Comparison of ENCODE assay signal across 15 cellular contexts in the genomic region with DNA sequence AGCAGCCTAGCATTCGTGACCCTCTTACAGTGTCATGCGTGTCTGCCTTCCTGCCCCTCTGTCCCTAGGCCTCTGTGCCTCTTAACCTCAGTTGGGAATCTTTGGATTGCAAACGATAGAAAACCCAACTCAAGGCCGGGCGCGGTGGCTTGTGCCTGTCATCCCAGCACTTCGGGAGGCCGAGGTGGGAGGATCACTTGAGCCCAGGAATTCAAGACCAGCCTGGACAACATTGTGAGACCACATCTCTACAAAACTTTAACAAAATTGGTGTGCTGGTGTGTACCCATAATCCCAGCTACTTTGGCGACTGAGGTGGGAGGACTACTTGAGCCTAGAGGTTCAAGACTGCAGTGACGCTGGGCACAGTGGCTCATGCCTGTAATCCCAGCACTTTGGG. TPM values are rescaled to one million over a fixed set of nuclear protein-coding genes. Genes with fewer than 3 reads are reported as not detected.
A peak's percentile ranks its signal among the peaks of the same experiment; 100 is the strongest.
DNase-seq lines count a peak whose midpoint lies in the region; ATAC-seq and TF ChIP-seq lines count a peak whose summit lies in the region.
"Had no signal": no experiment of that assay in that cellular context is flagged by ENCODE, and none has a peak within 500 bp of the region (broad histone marks: within the 10 kb centered on the region; RNA-seq: fewer than 3 reads in every experiment).

No MANE protein-coding gene starts in this region.

- no peaks in the 10 kb centered on the region for H3K9me3 Mint-ChIP-seq in CD4-positive, alpha-beta T cell
- H3K9me3 Mint-ChIP-seq in activated T-helper 2 cell treated with anti-CD3 and anti-CD28 coated beads, Interferon-gamma antibody, Interleukin-2, Interleukin-4, amounts not matched to agents 10 μg/mL and 5 μg/mL and 100 μg/mL, durations not matched to agents 14 hours and 24 hours and 36 hours = no peaks in the 10 kb centered on the region
- H3K9me3 Mint-ChIP-seq in naive thymus-derived CD8-positive, alpha-beta T cell = no peaks in the 10 kb centered on the region

- CTCF ChIA-PET in CD4-positive, alpha-beta T cell (lab: Charles Lee) = no interaction called here
- CTCF ChIA-PET in HEK293 (lab: Yijun Ruan, JAX) = interaction anchor here (0.6 to 1.5 kb wide), 3 partner anchors 20 to 45 kb away, joined by 4 to 5 read pairs (median 5); no protein-coding TSS in a partner anchor

- H3K4me1 Mint-ChIP-seq in CD4-positive, alpha-beta T cell (ENCODE audit: low read depth) = peaks cover 8% of the 10 kb centered on the region
- peaks cover 3% of the 10 kb centered on the region for H3K4me1 Mint-ChIP-seq in activated T-helper 2 cell treated with anti-CD3 and anti-CD28 coated beads, Interferon-gamma antibody, Interleukin-2, Interleukin-4, amounts not matched to agents 10 μg/mL and 5 μg/mL and 100 μg/mL, durations not matched to agents 14 hours and 24 hours and 36 hours (ENCODE audit: low read depth)
- peaks cover 1 to 11% (median 6%) of the 10 kb centered on the region in 4 donors for H3K4me1 Mint-ChIP-seq in naive thymus-derived CD8-positive, alpha-beta T cell

- no peaks in the 10 kb centered on the region for H3K9me3 ChIP-seq in CD4-positive, alpha-beta T cell (ENCODE audit: control insufficient read depth, low read length)
- H3K9me3 ChIP-seq in HEK293 (ENCODE audit: control insufficient read depth, insufficient read depth, low read depth, low read length) = no peaks in the 10 kb centered on the region
- H3K9me3 ChIP-seq: BLaER1 treated with 17β-estradiol and CSF1 and Interleukin-3, amounts not matched to agents 10 nM and 100 nM; breast epithelium had no signal

- H3K27me3 Mint-ChIP-seq in CD4-positive, alpha-beta T cell = no peaks in the 10 kb centered on the region
- H3K27me3 Mint-ChIP-seq in activated T-helper 2 cell treated with anti-CD3 and anti-CD28 coated beads, Interferon-gamma antibody, Interleukin-2, Interleukin-4, amounts not matched to agents 10 μg/mL and 5 μg/mL and 100 μg/mL, durations not matched to agents 14 hours and 24 hours and 36 hours (ENCODE audit: low read depth) = no peaks in the 10 kb centered on the region
- no peaks in the 10 kb centered on the region for H3K27me3 Mint-ChIP-seq in naive thymus-derived CD8-positive, alpha-beta T cell

- H3K27ac Mint-ChIP-seq in CD4-positive, alpha-beta T cell = peak overlapping the region; percentile 78
- H3K27ac Mint-ChIP-seq in activated T-helper 2 cell treated with anti-CD3 and anti-CD28 coated beads, Interferon-gamma antibody, Interleukin-2, Interleukin-4, amounts not matched to agents 10 μg/mL and 5 μg/mL and 100 μg/mL, durations not matched to agents 14 hours and 24 hours and 36 hours = peak overlapping the region; percentile 11
- peak overlapping the region in 8 of 10 donors; percentile 22 to 85 (median 70) for H3K27ac Mint-ChIP-seq in naive thymus-derived CD8-positive, alpha-beta T cell

- H3K4me3 ChIP-seq in HEK293 (ENCODE audit: low read depth, low read length) (no peak overlapping the region), lower leg skin (ENCODE audit: low read depth, poor library complexity, severe bottlenecking) (no peak overlapping the region)
- H3K4me3 ChIP-seq: BLaER1 treated with 17β-estradiol and CSF1 and Interleukin-3, amounts not matched to agents 10 nM and 100 nM; breast epithelium had no signal

- no peak overlapping the region for H3K4me3 Mint-ChIP-seq in CD4-positive, alpha-beta T cell
- no peak overlapping the region for H3K4me3 Mint-ChIP-seq in activated T-helper 2 cell treated with anti-CD3 and anti-CD28 coated beads, Interferon-gamma antibody, Interleukin-2, Interleukin-4, amounts not matched to agents 10 μg/mL and 5 μg/mL and 100 μg/mL, durations not matched to agents 14 hours and 24 hours and 36 hours (ENCODE audit: low read depth)
- no peak overlapping the region for H3K4me3 Mint-ChIP-seq in naive thymus-derived CD8-positive, alpha-beta T cell

- POLR2A ChIA-PET in CD4-positive, alpha-beta T cell (lab: Charles Lee) = no interaction called here
- POLR2A ChIA-PET in HEK293 (lab: Yijun Ruan, JAX) = interaction anchor here (1.0 to 1.7 kb wide), 5 partner anchors 15 to 39 kb away, joined by 3 to 6 read pairs (median 4); partner anchors contain the start of gene TMEM120B
- POLR2A ChIA-PET in naive thymus-derived CD8-positive, alpha-beta T cell (lab: Charles Lee) = no interaction called here

- peaks cover 8 to 23% of the 10 kb centered on the region in 2 experiments; a peak in 2 of 3 replicates for H3K36me3 ChIP-seq in HEK293 (ENCODE audit: control insufficient read depth in 2 of 2, insufficient read depth in 1 of 2, low read length in 2 of 2)
- H3K36me3 ChIP-seq: breast epithelium had no signal

- no peak overlapping the region for H3K27ac ChIP-seq in CD4-positive, alpha-beta T cell (ENCODE audit: low read depth, low read length)
- peak overlapping the region; percentile 4; the same call in 1 of the 2 replicates for H3K27ac ChIP-seq in HEK293 (ENCODE audit: extremely low read depth, low read depth, low read length)

- intact Hi-C loops in CD4-positive, alpha-beta T cell (cut with DNase I, micrococcal nuclease) = no loop called here
- intact Hi-C loops in activated T-helper 2 cell treated with anti-CD3 and anti-CD28 coated beads, Interferon-gamma antibody, Interleukin-2, Interleukin-4, amounts not matched to agents 10 μg/mL and 5 μg/mL and 100 μg/mL, durations not matched to agents 14 hours and 24 hours and 36 hours (cut with micrococcal nuclease) = no loop called here
- intact Hi-C loops in lower leg skin (cut with DNase I; ENCODE audit: low total_unique reads) = no loop called here

- no peak for DNase-seq in CD4-positive, alpha-beta T cell
- no peak for DNase-seq in activated T-helper 2 cell treated with anti-CD3 and anti-CD28 coated beads, Interferon-gamma antibody, Interleukin-2, Interleukin-4, amounts not matched to agents 10 μg/mL and 5 μg/mL and 100 μg/mL, durations not matched to agents 14 hours and 24 hours and 36 hours (ENCODE audit: low spot score)
- no peak for DNase-seq in naive thymus-derived CD8-positive, alpha-beta T cell
- DNase-seq in NCI-H2029 treated with DMSO at 0.1 percent for 48 hours (lab: John Stamatoyannopoulos, UW) (no peak), lower leg skin (ENCODE audit: low spot score in 2 of 2) (no peak)
- DNase-seq: activated gamma-delta T cell; DMS79; effector CD4-positive, alpha-beta T cell; left colon; NCI-H2081; NCI-H524 had no signal

- no peak for TF ChIP-seq POLR2A in lower leg skin (IDR thresholded peaks at IDR 0.05)

- ATAC-seq in CD4-positive, alpha-beta T cell (ENCODE audit: poor library complexity) = no peak
- ATAC-seq in naive thymus-derived CD8-positive, alpha-beta T cell = no peak
- ATAC-seq in HG03039 (IDR thresholded peaks at IDR 0.05; ENCODE audit: unreplicated experiment) = no peak
- ATAC-seq: left colon had no signal

- 88 to 92% methylated on average over 10 of the region's 10 CpGs for WGBS in lower leg skin, 2 donors

- H3K27me3 ChIP-seq in CD4-positive, alpha-beta T cell (ENCODE audit: control insufficient read depth, insufficient read depth, low read length) = no peaks in the 10 kb centered on the region
- H3K27me3 ChIP-seq: BLaER1 treated with 17β-estradiol and CSF1 and Interleukin-3, amounts not matched to agents 10 nM and 100 nM; breast epithelium had no signal

- TF ChIP-seq CTCF in CD4-positive, alpha-beta T cell (IDR thresholded peaks at IDR 0.05) = no peak
- TF ChIP-seq CTCF in HEK293 (tag by site-specific recombination; IDR thresholded peaks at IDR 0.05) (no peak), lower leg skin (IDR thresholded peaks at IDR 0.05) (no peak)

- H3K4me1 ChIP-seq in HEK293 (ENCODE audit: control insufficient read depth, insufficient read depth, low read length) = no peaks in the 10 kb centered on the region
- H3K4me1 ChIP-seq: breast epithelium had no signal

- peaks cover 6% of the 10 kb centered on the region for H3K36me3 Mint-ChIP-seq in CD4-positive, alpha-beta T cell (ENCODE audit: low read depth)
- peaks cover 15% of the 10 kb centered on the region for H3K36me3 Mint-ChIP-seq in activated T-helper 2 cell treated with anti-CD3 and anti-CD28 coated beads, Interferon-gamma antibody, Interleukin-2, Interleukin-4, amounts not matched to agents 10 μg/mL and 5 μg/mL and 100 μg/mL, durations not matched to agents 14 hours and 24 hours and 36 hours (ENCODE audit: low read depth)
- H3K36me3 Mint-ChIP-seq in naive thymus-derived CD8-positive, alpha-beta T cell = peaks cover 0 to 4% (median 0%) of the 10 kb centered on the region in 3 donors

TF ChIP-seq in HEK293, 187 proteins besides CTCF, POLR2A, EP300 and RAD21:
- TF ChIP-seq ZNF529 (tag by site-specific recombination; IDR thresholded peaks at IDR 0.05; ENCODE audit: insufficient replicate concordance) = no peak
- TF ChIP-seq HOXA7 (CRISPR knock-in tag; IDR thresholded peaks at IDR 0.05; ENCODE audit: borderline replicate concordance) = no peak
- peak; percentile 31 for TF ChIP-seq ZNF121 (tag by site-specific recombination; IDR thresholded peaks at IDR 0.05)
- TF ChIP-seq ZNF394 (tag by site-specific recombination; IDR thresholded peaks at IDR 0.05; ENCODE audit: borderline replicate concordance) = 0 out of 2 replicates have a peak, but pooled peaks have one; percentile 6

RNA-seq across cellular contexts. Expression of gene TMEM120B, which starts 36.7 kb away (rescaled TPM):
- 1 to 10 TPM; 7.3 to 7.7 TPM for total RNA-seq in CD4-positive, alpha-beta T cell
- 14.1 and 14.2 TPM in 2 replicates for total RNA-seq in activated T-helper 2 cell treated with anti-CD3 and anti-CD28 coated beads, Interferon-gamma antibody, Interleukin-2, Interleukin-4, amounts not matched to agents 10 μg/mL and 5 μg/mL and 100 μg/mL, durations not matched to agents 14 hours and 24 hours and 36 hours
- total RNA-seq in naive thymus-derived CD8-positive, alpha-beta T cell = 10 to 100 TPM; 13.3 to 14.4 TPM
- polyA plus RNA-seq in naive thymus-derived CD8-positive, alpha-beta T cell = 1 to 10 TPM; 2.1 to 2.5 (median 2.4) TPM
- 1 to 10 TPM; 3.5 to 7.2 (median 5.1) TPM for total RNA-seq in lower leg skin

RNA-seq across cellular contexts. Expression of gene RHOF, which starts 44.2 kb away (rescaled TPM):
- 100 to 1,000 TPM; 155 to 164 TPM for total RNA-seq in CD4-positive, alpha-beta T cell
- 115 and 119 TPM in 2 replicates for total RNA-seq in activated T-helper 2 cell treated with anti-CD3 and anti-CD28 coated beads, Interferon-gamma antibody, Interleukin-2, Interleukin-4, amounts not matched to agents 10 μg/mL and 5 μg/mL and 100 μg/mL, durations not matched to agents 14 hours and 24 hours and 36 hours
- total RNA-seq in naive thymus-derived CD8-positive, alpha-beta T cell = 100 to 1,000 TPM; 176 to 178 TPM
- 100 to 1,000 TPM in 1 of 3 donors, 10 to 100 TPM in 2; 79.9 to 101 (median 80.1) TPM for polyA plus RNA-seq in naive thymus-derived CD8-positive, alpha-beta T cell
- total RNA-seq in lower leg skin = 10 to 100 TPM in 2 of 4 donors, 1 to 10 TPM in 2; 5.4 to 24.1 (median 9.9) TPM

RNA-seq across cellular contexts. Expression of gene SETD1B, which starts 54.5 kb away (rescaled TPM):
- total RNA-seq in CD4-positive, alpha-beta T cell = 100 to 1,000 TPM; 146 to 151 TPM
- 23.3 and 24.0 TPM in 2 replicates for total RNA-seq in activated T-helper 2 cell treated with anti-CD3 and anti-CD28 coated beads, Interferon-gamma antibody, Interleukin-2, Interleukin-4, amounts not matched to agents 10 μg/mL and 5 μg/mL and 100 μg/mL, durations not matched to agents 14 hours and 24 hours and 36 hours
- 10 to 100 TPM; 92.8 to 93.8 TPM for total RNA-seq in naive thymus-derived CD8-positive, alpha-beta T cell
- 1 to 10 TPM in 2 of 3 donors, under 1 TPM in 1; 0.98 to 3.7 (median 2.8) TPM for polyA plus RNA-seq in naive thymus-derived CD8-positive, alpha-beta T cell
- 10 to 100 TPM; 10.1 to 15.0 (median 11.6) TPM for total RNA-seq in lower leg skin

Comparison
In these comparisons a context has a peak if more than half of its experiments do, and no peak if none do; other contexts are left out.
1. H3K27ac Mint-ChIP-seq: peak in every context shown above with its lines; median percentile 78 in CD4-positive, alpha-beta T cell; 70 in naive thymus-derived CD8-positive, alpha-beta T cell; 11 in activated T-helper 2 cell treated with anti-CD3 and anti-CD28 coated beads, Interferon-gamma antibody, Interleukin-2, Interleukin-4, amounts not matched to agents 10 μg/mL and 5 μg/mL and 100 μg/mL, durations not matched to agents 14 hours and 24 hours and 36 hours.